9 cellular contexts compared by ENCODE assay signal in the genomic region with DNA sequence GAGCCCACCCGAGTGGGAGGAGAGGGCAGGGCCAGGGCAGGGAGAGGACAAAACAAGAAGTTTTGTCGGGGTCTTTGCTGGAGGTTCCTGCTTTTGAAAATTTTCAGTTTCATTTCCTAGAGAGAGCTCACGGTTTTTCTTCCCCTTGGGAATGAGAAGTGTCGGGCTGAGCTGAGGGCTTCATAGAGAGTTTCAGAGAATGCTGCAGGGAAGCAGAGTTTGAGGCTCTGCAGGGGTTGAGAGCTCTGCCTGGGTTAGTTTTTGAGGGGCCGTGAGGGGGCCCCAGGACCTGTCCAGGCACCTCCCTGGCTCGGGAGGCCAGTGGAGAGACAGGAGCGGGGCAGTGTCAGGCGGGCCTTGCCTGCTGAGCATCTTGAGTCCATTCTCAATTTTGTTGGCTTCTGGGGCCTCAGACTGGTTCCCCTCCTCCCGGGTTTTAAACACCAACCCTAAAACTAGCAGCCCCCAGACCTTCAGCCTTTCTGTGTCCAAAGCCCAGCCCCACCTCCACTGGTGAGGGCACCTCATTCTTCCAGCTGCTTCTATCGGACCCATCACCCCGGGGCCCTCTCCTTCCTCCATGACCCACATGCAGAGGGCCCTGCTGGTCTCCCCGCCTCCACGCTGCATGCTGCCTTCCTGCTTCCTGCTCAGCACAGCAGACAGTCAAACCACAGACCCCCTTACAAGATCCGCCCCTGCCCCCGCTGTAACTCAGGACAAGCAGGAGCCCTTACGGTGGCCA. TPM values are rescaled to one million over a fixed set of nuclear protein-coding genes. Genes with fewer than 3 reads are reported as not detected.
DNase-seq lines count a peak whose midpoint lies in the region; ATAC-seq and TF ChIP-seq lines count a peak whose summit lies in the region.
"Had no signal": no experiment of that assay in that cellular context is flagged by ENCODE, and none has a peak within 500 bp of the region (broad histone marks: within the 10 kb centered on the region; RNA-seq: fewer than 3 reads in every experiment).

No MANE protein-coding gene starts in this region.

- peaks cover 23 to 34% of the 10 kb centered on the region in 2 donors for H3K4me1 ChIP-seq in gastrocnemius medialis

- no peaks in the 10 kb centered on the region for H3K27me3 ChIP-seq in gastrocnemius medialis

- H3K9me3 ChIP-seq in T-helper 17 cell (ENCODE audit: control insufficient read depth, low read length, poor library complexity, severe bottlenecking) (no peaks in the 10 kb centered on the region), gastrocnemius medialis (no peaks in the 10 kb centered on the region)

- no peak for TF ChIP-seq POLR2A in gastrocnemius medialis (IDR thresholded peaks at IDR 0.05)

- in situ Hi-C loops in gastrocnemius medialis (cut with MboI; ENCODE audit: low sequenced_read_pairs in 4 of 4) = no loop called here

- no peak for ATAC-seq in T-helper 17 cell
- ATAC-seq in gastrocnemius medialis = no peak
- ATAC-seq in HG03097 (IDR thresholded peaks at IDR 0.05; ENCODE audit: low FRiP score, unreplicated experiment) = no peak
- ATAC-seq: HCT116 had no signal

- no peaks in the 10 kb centered on the region for H3K27me3 Mint-ChIP-seq in T-helper 17 cell

- intact Hi-C loops in gastrocnemius medialis (cut with DNase I; ENCODE audit: low total_unique reads) = loop anchor here (5.0 to 10.0 kb wide), 3 partner anchors 162 to 259 kb away; a partner anchor contains a TSS

- peaks cover 42% of the 10 kb centered on the region for H3K4me1 Mint-ChIP-seq in T-helper 17 cell

- peak overlapping the region; percentile 65 for H3K4me3 ChIP-seq in coronary artery
- H3K4me3 ChIP-seq in gastrocnemius medialis = peak overlapping the region; percentile 26 to 47 (median 37)

- peak overlapping the region; percentile 31 to 99 for H3K27ac ChIP-seq in coronary artery
- H3K27ac ChIP-seq in gastrocnemius medialis = peak overlapping the region; percentile 18 to 100 (median 96)

- peaks cover 0 to 12% of the 10 kb centered on the region in 2 donors for H3K36me3 ChIP-seq in gastrocnemius medialis

- peak overlapping the region; percentile 97 for H3K27ac Mint-ChIP-seq in T-helper 17 cell

- H3K36me3 Mint-ChIP-seq in T-helper 17 cell (ENCODE audit: low read depth) = peaks cover 5% of the 10 kb centered on the region

- H3K4me3 Mint-ChIP-seq in T-helper 17 cell = peak overlapping the region; percentile 99

- DNase-seq in GDM1 (lab: John Stamatoyannopoulos, UW) = peak; percentile 21
- DNase-seq in T-helper 17 cell = peak in 2 of 3 donors; percentile 29 to 46
- no peak for DNase-seq in coronary artery (ENCODE audit: low spot score)
- DNase-seq in gastrocnemius medialis = no peak
- no peak for DNase-seq in dermis blood vessel endothelial cell
- DNase-seq in DMS153 (lab: John Stamatoyannopoulos, UW) = no peak
- no peak for DNase-seq in HuH-7 (ENCODE audit: low spot score)

- TF ChIP-seq CTCF in coronary artery (IDR thresholded peaks at IDR 0.05) = no peak
- TF ChIP-seq CTCF in gastrocnemius medialis (IDR thresholded peaks at IDR 0.05 in 4 of 5, conservative IDR thresholded peaks at IDR 0.05 in 1 of 5) = no peak

RNA-seq across cellular contexts. Expression of a gene that starts 3.6 kb away (rescaled TPM):
- total RNA-seq in T-helper 17 cell (100 to 1,000 TPM; 528 to 571 TPM), gastrocnemius medialis (10 to 100 TPM; 24.1 to 51.8 (median 28.6) TPM), dermis blood vessel endothelial cell (111 and 162 TPM in 2 replicates)

RNA-seq across cellular contexts. Expression of a gene that starts 44.0 kb away (rescaled TPM):
- total RNA-seq in T-helper 17 cell = 10 to 100 TPM; 57.0 to 73.8 TPM
- total RNA-seq in gastrocnemius medialis = 1 to 10 TPM; 2.6 to 3.3 (median 3.1) TPM
- total RNA-seq in dermis blood vessel endothelial cell = 13.3 and 14.8 TPM in 2 replicates

RNA-seq across cellular contexts. Expression of a gene that starts 44.1 kb away (rescaled TPM):
- total RNA-seq in T-helper 17 cell (100 to 1,000 TPM; 136 to 151 TPM), gastrocnemius medialis (10 to 100 TPM in 1 of 4 donors, 1 to 10 TPM in 3; 3.2 to 11.7 (median 6.1) TPM), dermis blood vessel endothelial cell (14.3 and 20.3 TPM in 2 replicates)

Comparison
In these comparisons a context has a peak if more than half of its experiments do, and no peak if none do; other contexts are left out.
1. DNase-seq: peak in GDM1 (single experiment) and T-helper 17 cell (2 of 3); none in coronary artery (single experiment), gastrocnemius medialis (0 of 2), dermis blood vessel endothelial cell (single experiment), DMS153 (single experiment) and HuH-7 (single experiment).